Comparison of ENCODE assay signal across 11 cellular contexts in genomic region chr11:61281581-61282250, GRCh38. TPM values are rescaled to one million over a fixed set of nuclear protein-coding genes. Genes with fewer than 3 reads are reported as not detected.
DNase-seq lines count a peak whose midpoint lies in the region; ATAC-seq and TF ChIP-seq lines count a peak whose summit lies in the region.
"Had no signal": no experiment of that assay in that cellular context is flagged by ENCODE, and none has a peak within 500 bp of the region (broad histone marks: within the 10 kb centered on the region; RNA-seq: fewer than 3 reads in every experiment).

No MANE protein-coding gene starts in this region.

- peak; percentile 55 to 72 for ATAC-seq in stimulated activated naive B cell treated with anti-CD40 and anti-IgM and Interleukin-4, amounts not matched to agents 10 μg/mL and 1 μg/mL and 100 μg/mL, for 72 hours (replicated peaks)
- no peak for ATAC-seq in HG02623 (IDR thresholded peaks at IDR 0.05; ENCODE audit: unreplicated experiment)

- BruUV-seq in MCF 10A (replicated peaks; lab: Mats Ljungman, UMichigan), result no TSS peak

- H3K36me3 ChIP-seq in breast epithelium, result no peaks in the 10 kb centered on the region
- peaks cover 22% of the 10 kb centered on the region for H3K36me3 ChIP-seq in iPS-15b (ENCODE audit: control insufficient read depth, insufficient read depth, low read length)

- H3K9ac ChIP-seq in iPS-15b (ENCODE audit: low read depth, low read length), result no peak overlapping the region
- H3K9ac ChIP-seq: BLaER1 treated with 17β-estradiol and CSF1 and Interleukin-3, amounts not matched to agents 10 nM and 100 nM had no signal

- H3K4me1 Mint-ChIP-seq in MCF 10A (ENCODE audit: insufficient read depth, unreplicated experiment), result peaks cover 12% of the 10 kb centered on the region
- H3K4me1 Mint-ChIP-seq in stimulated activated naive B cell treated with anti-CD40 and anti-IgM and Interleukin-4, amounts not matched to agents 10 μg/mL and 1 μg/mL and 100 μg/mL, for 72 hours, result no peaks in the 10 kb centered on the region

- TF ChIP-seq CTCF in MCF 10A (IDR thresholded peaks at IDR 0.05; ENCODE audit: unreplicated experiment), result no peak
- no peak for TF ChIP-seq CTCF in breast epithelium (IDR thresholded peaks at IDR 0.05)

- H3K4me3 ChIP-seq in breast epithelium, result peak overlapping the region in 1 of 3 donors; percentile 18
- H3K4me3 ChIP-seq in iPS-15b (ENCODE audit: low read depth, low read length), result peak overlapping the region; percentile 36
- H3K4me3 ChIP-seq: BLaER1 treated with 17β-estradiol and CSF1 and Interleukin-3, amounts not matched to agents 10 nM and 100 nM had no signal

- H3K9me3 ChIP-seq in breast epithelium (no peaks in the 10 kb centered on the region), iPS-15b (ENCODE audit: control insufficient read depth, insufficient read depth, low read length) (no peaks in the 10 kb centered on the region)
- H3K9me3 ChIP-seq: BLaER1 treated with 17β-estradiol and CSF1 and Interleukin-3, amounts not matched to agents 10 nM and 100 nM had no signal

- H3K36me3 Mint-ChIP-seq in MCF 10A (ENCODE audit: insufficient read depth, unreplicated experiment), result peaks cover 12% of the 10 kb centered on the region
- H3K36me3 Mint-ChIP-seq in stimulated activated naive B cell treated with anti-CD40 and anti-IgM and Interleukin-4, amounts not matched to agents 10 μg/mL and 1 μg/mL and 100 μg/mL, for 72 hours, result peaks cover 40 to 51% of the 10 kb centered on the region in 2 donors

- peaks cover 17% of the 10 kb centered on the region for H3K27me3 Mint-ChIP-seq in MCF 10A (ENCODE audit: insufficient read depth, unreplicated experiment)
- no peaks in the 10 kb centered on the region for H3K27me3 Mint-ChIP-seq in stimulated activated naive B cell treated with anti-CD40 and anti-IgM and Interleukin-4, amounts not matched to agents 10 μg/mL and 1 μg/mL and 100 μg/mL, for 72 hours

- H3K9me3 Mint-ChIP-seq in MCF 10A (ENCODE audit: unreplicated experiment), result peaks cover 7% of the 10 kb centered on the region
- peaks cover 0 to 5% of the 10 kb centered on the region in 2 donors for H3K9me3 Mint-ChIP-seq in stimulated activated naive B cell treated with anti-CD40 and anti-IgM and Interleukin-4, amounts not matched to agents 10 μg/mL and 1 μg/mL and 100 μg/mL, for 72 hours

- H3K27ac ChIP-seq in breast epithelium, result no peak overlapping the region
- H3K27ac ChIP-seq: BLaER1 treated with 17β-estradiol and CSF1 and Interleukin-3, amounts not matched to agents 10 nM and 100 nM had no signal

- H3K27ac Mint-ChIP-seq in MCF 10A (ENCODE audit: low read depth, unreplicated experiment), result no peak overlapping the region
- H3K27ac Mint-ChIP-seq in stimulated activated naive B cell treated with anti-CD40 and anti-IgM and Interleukin-4, amounts not matched to agents 10 μg/mL and 1 μg/mL and 100 μg/mL, for 72 hours, result no peak overlapping the region

- H3K4me1 ChIP-seq in breast epithelium (no peaks in the 10 kb centered on the region), iPS-15b (ENCODE audit: control insufficient read depth, insufficient read depth, low read length) (no peaks in the 10 kb centered on the region)

- CTCF ChIA-PET in MCF 10A (lab: Yijun Ruan, JAX), result interaction anchor here (0.8 kb wide), 1 partner anchor 104 kb away, joined by 3 read pairs; no protein-coding TSS in a partner anchor

- H3K27me3 ChIP-seq in breast epithelium (no peaks in the 10 kb centered on the region), iPS-15b (ENCODE audit: control insufficient read depth, insufficient read depth, low read length) (peaks cover 4% of the 10 kb centered on the region)
- H3K27me3 ChIP-seq: BLaER1 treated with 17β-estradiol and CSF1 and Interleukin-3, amounts not matched to agents 10 nM and 100 nM had no signal

- peak; percentile 35 for DNase-seq in MCF 10A (ENCODE audit: unreplicated experiment)
- no peak for DNase-seq in breast epithelium (ENCODE audit: low spot score in 2 of 2)
- peak; percentile 82 for DNase-seq in activated CD8-positive, alpha-beta memory T cell treated with anti-CD3 and anti-CD28 coated beads, Interleukin-2, amount 50 U/mL, for 48 hours
- no peak for DNase-seq in stimulated activated naive B cell treated with anti-CD40 and anti-IgM and Interleukin-4, amounts not matched to agents 10 μg/mL and 1 μg/mL and 100 μg/mL, for 72 hours
- DNase-seq in SIG-M5 treated with dmso at 0.1 percent for 504 hours (lab: John Stamatoyannopoulos, UW; ENCODE audit: unreplicated experiment), result no peak
- no peak for DNase-seq in stimulated activated naive CD4-positive, alpha-beta T cell treated with Interleukin-2 at 50 U/mL for 16 hours (lab: John Stamatoyannopoulos, UW)

- POLR2A ChIA-PET in MCF 10A (lab: Yijun Ruan, JAX), result interaction anchor here (0.6 to 2.0 kb wide), 4 partner anchors 15 to 1681 kb away, joined by 3 to 10 read pairs (median 4); no protein-coding TSS in a partner anchor

- intact Hi-C loops in MCF 10A (cut with micrococcal nuclease), result no loop called here
- intact Hi-C loops in breast epithelium (cut with DNase I; ENCODE audit: low total_unique reads), result no loop called here

- H3K4me3 Mint-ChIP-seq in MCF 10A (ENCODE audit: unreplicated experiment), result no peak overlapping the region
- H3K4me3 Mint-ChIP-seq in stimulated activated naive B cell treated with anti-CD40 and anti-IgM and Interleukin-4, amounts not matched to agents 10 μg/mL and 1 μg/mL and 100 μg/mL, for 72 hours, result no peak overlapping the region

- no peak for TF ChIP-seq POLR2A in breast epithelium (IDR thresholded peaks at IDR 0.05)

RNA-seq across cellular contexts. Expression of gene VWCE, which starts 13.4 kb away (rescaled TPM):
- 0.54 and 1.1 TPM in 2 replicates for total RNA-seq in MCF 10A (2022)
- 1 to 10 TPM in 2 of 3 donors, under 1 TPM in 1; 0.88 to 3.2 (median 2.6) TPM for total RNA-seq in breast epithelium
- total RNA-seq: RPMI7951 had no signal

RNA-seq across cellular contexts. Expression of gene PGA5, which starts 40.7 kb away (rescaled TPM):
- total RNA-seq in MCF 10A (2022) (not detected in 2 replicates), breast epithelium (1 to 10 TPM in 2 of 3 donors, under 1 TPM in 1; 0.98 to 2.1 (median 1.6) TPM)
- total RNA-seq: RPMI7951, temporal lobe had no signal

RNA-seq across cellular contexts. Expression of gene DDB1, which starts 51.2 kb away (rescaled TPM):
- total RNA-seq in MCF 10A (2022), result 172 and 188 TPM in 2 replicates
- 100 to 1,000 TPM; 131 to 150 (median 145) TPM for total RNA-seq in breast epithelium

RNA-seq across cellular contexts. Expression of gene TKFC, which starts 51.3 kb away (rescaled TPM):
- total RNA-seq in MCF 10A (2022) (79.7 and 93.7 TPM in 2 replicates), breast epithelium (10 to 100 TPM; 15.2 to 34.4 (median 26.9) TPM)

RNA-seq across cellular contexts. Expression of gene PGA4, which starts 59.6 kb away (rescaled TPM):
- total RNA-seq in MCF 10A (2022) (not detected in 2 replicates), breast epithelium (1 to 10 TPM in 2 of 3 donors, not detected in 1; 1.8 to 8.9 TPM)
- total RNA-seq: RPMI7951 had no signal

Comparison
In these comparisons a context has a peak if more than half of its experiments do, and no peak if none do; other contexts are left out.
1. DNase-seq: peak in MCF 10A (single experiment) and activated CD8-positive, alpha-beta memory T cell treated with anti-CD3 and anti-CD28 coated beads, Interleukin-2, amount 50 U/mL, for 48 hours (single experiment); none in breast epithelium (0 of 2), stimulated activated naive B cell treated with anti-CD40 and anti-IgM and Interleukin-4, amounts not matched to agents 10 μg/mL and 1 μg/mL and 100 μg/mL, for 72 hours (single experiment), SIG-M5 treated with dmso at 0.1 percent for 504 hours (single experiment) and stimulated activated naive CD4-positive, alpha-beta T cell treated with Interleukin-2 at 50 U/mL for 16 hours (single experiment).